ENCODE assay signal across 19 cellular contexts in the genomic region with DNA sequence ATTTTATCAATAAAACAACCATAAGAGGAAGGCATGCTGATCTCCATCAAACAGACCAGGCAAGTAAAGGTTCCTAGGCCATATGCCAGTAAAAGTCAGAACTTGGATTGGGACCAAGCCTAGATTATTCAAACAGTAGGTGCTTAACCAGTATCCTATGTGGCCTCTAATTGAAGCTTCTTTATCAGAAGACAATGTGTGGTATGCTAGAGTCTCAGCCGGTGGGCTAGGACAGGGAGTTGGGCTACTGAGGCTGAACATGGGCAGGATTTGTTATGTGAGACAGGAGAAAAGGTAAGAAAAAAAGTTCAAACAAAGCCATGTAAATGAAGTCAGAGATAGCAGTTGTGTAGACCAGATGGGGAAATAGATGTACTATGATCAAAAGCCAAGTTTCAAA.
"Had no signal": no experiment of that assay in that cellular context is flagged by ENCODE, and none has a peak within 500 bp of the region (broad histone marks: within the 10 kb centered on the region; RNA-seq: fewer than 3 reads in every experiment).

No MANE protein-coding gene starts in this region.

- DNase-seq: activated B cell treated with CpG ODN at 0.5 μM for 24 hours; activated CD4-positive, alpha-beta T cell treated with anti-CD3 and anti-CD28 coated beads for 36 hours; activated CD4-positive, alpha-beta T cell treated with anti-CD3 and anti-CD28 coated beads, Interleukin-2, amount 50 U/mL, for 4 hours; activated CD8-positive, alpha-beta memory T cell treated with anti-CD3 and anti-CD28 coated beads for 24 hours; activated CD8-positive, alpha-beta memory T cell treated with anti-CD3 and anti-CD28 coated beads, Interleukin-2, amount 50 U/mL, for 4 hours; activated naive CD4-positive, alpha-beta T cell; activated naive CD8-positive, alpha-beta T cell treated with anti-CD3 and anti-CD28 coated beads for 36 hours; activated T-cell treated with anti-CD3 and anti-CD28 coated beads, Interleukin-2, amount 50 U/mL, for 24 hours; amniotic stem cell; effector CD8-positive, alpha-beta T cell; foreskin keratinocyte; kidney; naive thymus-derived CD8-positive, alpha-beta T cell; spleen; stimulated activated CD4-positive, alpha-beta T cell treated with anti-CD3 and anti-CD28 coated beads, Interleukin-4, amount 100 ng/mL, for 1 hour; stimulated activated naive CD4-positive, alpha-beta T cell treated with Interleukin-2 at 50 U/mL for 16 hours; T1000; thyroid gland had no signal

- H3K9me3 ChIP-seq: thyroid gland had no signal

- H3K4me3 ChIP-seq: lung, spleen, thyroid gland had no signal

- H3K27me3 ChIP-seq: foreskin keratinocyte, spleen, thyroid gland had no signal

- H3K27ac ChIP-seq: foreskin keratinocyte, spleen had no signal

- H3K4me1 ChIP-seq: foreskin keratinocyte, spleen, thyroid gland had no signal

- H3K36me3 ChIP-seq: spleen, thyroid gland had no signal
